In genomic region chr4:180058731-180059215, GRCh38 we compare ENCODE assay signal across 7 cellular contexts.
DNase-seq lines count a peak whose midpoint lies in the region; ATAC-seq and TF ChIP-seq lines count a peak whose summit lies in the region.

No MANE protein-coding gene starts in this region.

- ATAC-seq in HG02938 (IDR thresholded peaks at IDR 0.05; ENCODE audit: unreplicated experiment) = peak; percentile 40
- ATAC-seq in lung (ENCODE audit: insufficient read depth, low FRiP score) = no peak

- peak overlapping the region; percentile 43 to 86 (median 72) for H3K4me3 ChIP-seq in dorsolateral prefrontal cortex
- peak overlapping the region; percentile 31 for H3K4me3 ChIP-seq in lung

- DNase-seq in GM13977 (ENCODE audit: low spot score) = peak; percentile 53
- peak; percentile 71 for DNase-seq in NOMO-1 treated with DMSO at 0.1 percent for 48 hours (lab: John Stamatoyannopoulos, UW; ENCODE audit: unreplicated experiment)
- peak; percentile 43 to 78 (median 70) for DNase-seq in dorsolateral prefrontal cortex
- DNase-seq in lung (ENCODE audit: low spot score) = peak; percentile 32
- peak; percentile 78 for DNase-seq in type B pancreatic cell (ENCODE audit: extremely low spot score, unreplicated experiment)
- DNase-seq in AML-193 (lab: John Stamatoyannopoulos, UW) = no peak

- H3K27me3 Mint-ChIP-seq in type B pancreatic cell = peaks cover 52% of the 10 kb centered on the region

- H3K27me3 ChIP-seq in dorsolateral prefrontal cortex = peaks cover 0 to 43% (median 0%) of the 10 kb centered on the region in 45 donors
- H3K27me3 ChIP-seq in lung (ENCODE audit: control insufficient read depth, insufficient read depth) = peaks cover 12% of the 10 kb centered on the region

- intact Hi-C loops in dorsolateral prefrontal cortex (cut with DNase I) = no loop called here

- H3K4me1 Mint-ChIP-seq in type B pancreatic cell (ENCODE audit: unreplicated experiment) = peaks cover 6% of the 10 kb centered on the region

- H3K4me3 Mint-ChIP-seq in type B pancreatic cell = peak overlapping the region; percentile 94

- peak overlapping the region in 19 of 59 donors; percentile 22 to 87 (median 58) for H3K27ac ChIP-seq in dorsolateral prefrontal cortex
- no peak overlapping the region for H3K27ac ChIP-seq in lung (ENCODE audit: low read depth in 1 of 2, low read length in 1 of 2)

- no peaks in the 10 kb centered on the region for H3K36me3 ChIP-seq in lung (ENCODE audit: control insufficient read depth in 2 of 2, insufficient read depth in 2 of 2, low read length in 2 of 2)

- TF ChIP-seq CTCF in GM13977 (IDR thresholded peaks at IDR 0.05; ENCODE audit: extremely low read depth, insufficient read depth, missing control alignments) (no peak), dorsolateral prefrontal cortex (IDR thresholded peaks at IDR 0.05 in 54 of 56, conservative IDR thresholded peaks at IDR 0.05 in 2 of 56; ENCODE audit: low read depth in 1 of 56, partially characterized antibody in 56 of 56) (peak in 3 of 56 donors; percentile 4 to 10 (median 8)), lung (IDR thresholded peaks at IDR 0.05; ENCODE audit: control extremely low read depth, extremely low read depth) (no peak), type B pancreatic cell (conservative IDR thresholded peaks at IDR 0.05) (no peak)

- H3K27ac Mint-ChIP-seq in type B pancreatic cell = no peak overlapping the region

- no peaks in the 10 kb centered on the region for H3K36me3 Mint-ChIP-seq in type B pancreatic cell

- H3K4me1 ChIP-seq in lung (ENCODE audit: control insufficient read depth in 2 of 2, insufficient read depth in 2 of 2, low read length in 2 of 2) = peaks cover 0 to 17% of the 10 kb centered on the region in 2 donors

- WGBS in lung, 2 donors = 1 to 2% methylated on average over 61 to 64 of the region's 64 CpGs

- H3K9me3 Mint-ChIP-seq in type B pancreatic cell = no peaks in the 10 kb centered on the region

- in situ Hi-C loops in GM13977 (cut with MboI; ENCODE audit: low pct_unique_long_range_greater_than_20kb, low sequenced_read_pairs, unreplicated experiment) = no loop called here

- H3K9me3 ChIP-seq in lung (ENCODE audit: control insufficient read depth in 2 of 2, insufficient read depth in 1 of 2, low read length in 1 of 2) = peaks cover 0 to 6% of the 10 kb centered on the region in 2 donors

Comparison
In these comparisons a context has a peak if more than half of its experiments do, and no peak if none do; other contexts are left out.
1. DNase-seq: peak in GM13977 (single experiment), NOMO-1 treated with DMSO at 0.1 percent for 48 hours (single experiment), dorsolateral prefrontal cortex (10 of 10), lung (single experiment) and type B pancreatic cell (single experiment); none in AML-193 (0 of 2).